Comparison of ENCODE assay signal across 10 cellular contexts in the genomic region with DNA sequence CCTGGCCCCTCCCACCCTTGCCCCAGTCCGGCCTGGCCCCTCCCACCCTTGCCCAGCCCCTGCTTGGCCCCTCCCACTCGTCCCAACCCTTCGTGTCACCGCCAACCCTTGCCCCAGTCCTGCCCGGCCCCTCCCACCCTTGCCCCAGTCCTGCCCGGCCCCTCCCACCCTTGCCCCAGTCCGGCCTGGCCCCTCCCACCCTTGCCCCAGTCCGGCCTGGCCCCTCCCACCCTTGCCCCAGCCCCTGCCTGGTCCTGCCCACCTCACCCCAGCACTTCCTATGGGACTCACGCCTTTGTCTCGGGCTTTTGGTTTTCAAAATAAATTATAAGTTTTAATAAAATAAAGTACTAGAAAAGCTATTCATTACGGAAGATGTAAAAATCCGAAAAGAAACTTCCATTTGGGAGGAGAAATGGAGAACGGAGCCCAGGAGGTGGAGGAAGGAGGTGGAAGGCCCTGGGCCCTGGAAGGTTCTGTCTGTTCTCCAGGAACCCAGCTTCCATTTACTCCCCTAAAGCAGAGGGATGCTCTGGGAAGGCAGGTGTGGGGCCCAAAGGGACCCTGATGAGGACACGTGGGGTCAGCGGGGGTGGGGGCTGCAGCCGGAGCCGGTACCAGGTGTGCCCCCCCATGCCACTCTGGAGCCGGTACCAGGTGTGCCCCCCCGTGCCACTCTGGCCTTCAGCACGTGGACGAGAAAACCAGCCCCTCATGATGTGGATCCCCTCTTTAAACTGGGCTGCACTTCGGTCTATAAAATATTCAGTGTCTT.
A peak's percentile ranks its signal among the peaks of the same experiment; 100 is the strongest.
DNase-seq lines count a peak whose midpoint lies in the region; ATAC-seq and TF ChIP-seq lines count a peak whose summit lies in the region.
"Had no signal": no experiment of that assay in that cellular context is flagged by ENCODE, and none has a peak within 500 bp of the region (broad histone marks: within the 10 kb centered on the region; RNA-seq: fewer than 3 reads in every experiment).

No MANE protein-coding gene starts in this region.

- DNase-seq in T-helper 1 cell (no peak), fibroblast of mammary gland (ENCODE audit: low read depth) (peak; percentile 8)
- DNase-seq: hippocampal formation had no signal

- H2AFZ ChIP-seq in OCI-LY3 (ENCODE audit: low read depth, low read length), result no peak overlapping the region

- peak overlapping the region; percentile 50 for H3K4me2 ChIP-seq in OCI-LY3 (ENCODE audit: low read length)

- TF ChIP-seq CTCF in OCI-LY3 (IDR thresholded peaks at IDR 0.05; ENCODE audit: low read depth, low read length) (no peak), fibroblast of mammary gland (conservative IDR thresholded peaks at IDR 0.05; ENCODE audit: control insufficient read depth, insufficient read depth, low read depth, low read length) (no peak)

- H3K27me3 Mint-ChIP-seq in T-helper 1 cell treated with Interleukin-12 subunit alpha and Interleukin-12 subunit beta and Interleukin-4 antibody, amounts not matched to agents 30 μg/mL and 1 μg/mL, for 36 hours (ENCODE audit: low read depth), result no peaks in the 10 kb centered on the region
- H3K27me3 Mint-ChIP-seq: progenitor cell of endocrine pancreas had no signal

- H3K4me3 ChIP-seq in OCI-LY3 (ENCODE audit: low read length), result peak overlapping the region; percentile 9; the same call in 1 of the 2 replicates
- no peak overlapping the region for H3K4me3 ChIP-seq in fibroblast of mammary gland (ENCODE audit: control insufficient read depth, low read depth, low read length)
- H3K4me3 ChIP-seq in subcutaneous abdominal adipose tissue (ENCODE audit: low read depth in 1 of 5, low read length in 5 of 5), result no peak overlapping the region

- H3K79me2 ChIP-seq in OCI-LY3 (ENCODE audit: low read length), result no peaks in the 10 kb centered on the region

- H3K27ac Mint-ChIP-seq in T-helper 1 cell treated with Interleukin-12 subunit alpha and Interleukin-12 subunit beta and Interleukin-4 antibody, amounts not matched to agents 30 μg/mL and 1 μg/mL, for 36 hours, result peak overlapping the region; percentile 55
- H3K27ac Mint-ChIP-seq: progenitor cell of endocrine pancreas had no signal

- ATAC-seq in HG03457 (IDR thresholded peaks at IDR 0.05; ENCODE audit: unreplicated experiment), result no peak
- ATAC-seq in GM18858 (IDR thresholded peaks at IDR 0.05; ENCODE audit: unreplicated experiment), result no peak
- no peak for ATAC-seq in HG03196 (IDR thresholded peaks at IDR 0.05; ENCODE audit: unreplicated experiment)

- no peaks in the 10 kb centered on the region for H3K27me3 ChIP-seq in OCI-LY3 (ENCODE audit: low read depth, low read length)
- H3K27me3 ChIP-seq in subcutaneous abdominal adipose tissue (ENCODE audit: control insufficient read depth in 5 of 5, insufficient read depth in 4 of 5, low read length in 5 of 5), result no peaks in the 10 kb centered on the region

- no peaks in the 10 kb centered on the region for H3K36me3 Mint-ChIP-seq in T-helper 1 cell treated with Interleukin-12 subunit alpha and Interleukin-12 subunit beta and Interleukin-4 antibody, amounts not matched to agents 30 μg/mL and 1 μg/mL, for 36 hours (ENCODE audit: low read depth)

- H3K4me1 ChIP-seq in OCI-LY3 (ENCODE audit: low read length) (peaks cover 64% of the 10 kb centered on the region), subcutaneous abdominal adipose tissue (ENCODE audit: control insufficient read depth in 5 of 5, insufficient read depth in 5 of 5, low read length in 5 of 5) (peaks cover 2 to 75% (median 47%) of the 10 kb centered on the region in 5 donors)

- no peaks in the 10 kb centered on the region for H4K20me1 ChIP-seq in OCI-LY3 (ENCODE audit: insufficient read depth, low read length)

- H3K36me3 ChIP-seq in OCI-LY3 (replicated peaks; ENCODE audit: low read depth, low read length), result no peaks in the 10 kb centered on the region
- no peaks in the 10 kb centered on the region for H3K36me3 ChIP-seq in subcutaneous abdominal adipose tissue (ENCODE audit: control insufficient read depth in 5 of 5, insufficient read depth in 5 of 5, low read length in 5 of 5)

- H3K27ac ChIP-seq in OCI-LY3 (ENCODE audit: low read length) (no peak overlapping the region), subcutaneous abdominal adipose tissue (ENCODE audit: low read depth, low read length) (peak overlapping the region; percentile 86)

- peaks cover 25% of the 10 kb centered on the region for H3K4me1 Mint-ChIP-seq in T-helper 1 cell treated with Interleukin-12 subunit alpha and Interleukin-12 subunit beta and Interleukin-4 antibody, amounts not matched to agents 30 μg/mL and 1 μg/mL, for 36 hours (ENCODE audit: low read depth)

- H3K9ac ChIP-seq in OCI-LY3 (ENCODE audit: low read length) (peak overlapping the region; percentile 29; the same call in 1 of the 2 replicates), subcutaneous abdominal adipose tissue (ENCODE audit: low read length in 5 of 5) (peak overlapping the region in 2 of 5 donors; percentile 59 to 82)

- no peaks in the 10 kb centered on the region for H3K9me3 Mint-ChIP-seq in T-helper 1 cell treated with Interleukin-12 subunit alpha and Interleukin-12 subunit beta and Interleukin-4 antibody, amounts not matched to agents 30 μg/mL and 1 μg/mL, for 36 hours

- H3K9me3 ChIP-seq in OCI-LY3 (ENCODE audit: insufficient read depth, low read length) (no peaks in the 10 kb centered on the region), subcutaneous abdominal adipose tissue (ENCODE audit: control insufficient read depth in 5 of 5, low read length in 5 of 5) (no peaks in the 10 kb centered on the region)

- no peak overlapping the region for H3K4me3 Mint-ChIP-seq in T-helper 1 cell treated with Interleukin-12 subunit alpha and Interleukin-12 subunit beta and Interleukin-4 antibody, amounts not matched to agents 30 μg/mL and 1 μg/mL, for 36 hours
